In the genomic region with DNA sequence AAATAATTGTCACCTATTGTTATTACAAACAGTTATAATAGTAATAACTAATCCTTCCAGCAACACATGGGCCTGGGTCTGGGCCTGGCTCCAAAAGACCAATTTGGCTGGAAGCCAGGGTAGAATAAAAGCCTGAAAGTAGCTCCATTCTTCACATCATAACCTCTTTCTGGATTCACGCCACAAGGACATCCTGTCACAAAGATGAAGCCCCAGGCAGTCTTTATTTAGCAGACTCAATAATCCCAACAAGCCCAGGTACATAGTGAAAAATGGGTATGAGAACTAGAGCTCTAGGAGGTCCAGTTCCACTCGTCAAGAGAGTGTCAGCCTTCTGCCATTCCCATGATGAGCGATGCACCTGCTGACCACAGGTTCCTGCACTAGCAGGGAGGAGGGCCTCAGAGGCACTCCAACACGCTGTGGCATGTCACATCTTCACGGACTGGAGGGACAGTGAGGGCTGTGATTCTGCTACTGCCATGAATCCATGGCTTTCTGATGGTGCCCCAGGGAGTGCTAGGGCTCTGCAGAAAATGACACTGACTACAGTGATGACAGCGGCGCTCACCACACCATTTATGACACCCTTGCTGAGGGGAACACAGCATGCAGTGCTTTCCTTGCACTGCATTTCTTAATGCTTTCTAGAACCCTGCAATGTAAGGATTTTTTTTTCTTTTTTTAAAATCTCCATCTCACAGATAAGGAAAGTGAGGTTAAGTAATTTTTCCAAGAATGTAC, we compare ENCODE assay signal across 19 cellular contexts.
DNase-seq lines count a peak whose midpoint lies in the region; ATAC-seq and TF ChIP-seq lines count a peak whose summit lies in the region.
"Had no signal": no experiment of that assay in that cellular context is flagged by ENCODE, and none has a peak within 500 bp of the region (broad histone marks: within the 10 kb centered on the region; RNA-seq: fewer than 3 reads in every experiment).

No MANE protein-coding gene starts in this region.

- POLR2A ChIA-PET in SK-N-SH (lab: Yijun Ruan, JAX), result interaction anchor here (0.7 to 1.5 kb wide), 4 partner anchors 10 to 123 kb away, joined by 3 to 4 read pairs (median 3); no protein-coding TSS in a partner anchor

- WGBS in SK-N-SH (ENCODE audit: low lambda C conversion rate), result 29% methylated on average over 4 of the region's 7 CpGs

- CTCF ChIA-PET in SK-N-SH (lab: Yijun Ruan, JAX), result interaction anchor here (0.8 to 2.0 kb wide), 10 partner anchors 10 to 125 kb away, joined by 3 to 7 read pairs (median 4); a partner anchor contains a TSS

- H3K4me3 ChIP-seq in SK-N-SH (ENCODE audit: low read depth in 2 of 2, low read length in 1 of 2) (no peak overlapping the region; a peak in 1 of 4 replicates), Peyer's patch (no peak overlapping the region)
- H3K4me3 ChIP-seq: heart right ventricle, testis had no signal

- peak in 1 of 2 experiments; percentile 80; a peak in 2 of 4 replicates for TF ChIP-seq EP300 in SK-N-SH (IDR thresholded peaks at IDR 0.05; ENCODE audit: borderline replicate concordance in 1 of 2, low read depth in 1 of 2, low read length in 1 of 2)

- peak; percentile 64 for DNase-seq in DMS153 treated with DMSO at 0.1 percent for 48 hours (lab: John Stamatoyannopoulos, UW; ENCODE audit: unreplicated experiment)
- peak; percentile 85 for DNase-seq in NCI-H1436 (lab: John Stamatoyannopoulos, UW)
- DNase-seq in NCI-H2196 treated with DMSO at 0.1 percent for 48 hours (lab: John Stamatoyannopoulos, UW; ENCODE audit: unreplicated experiment), result peak; percentile 51
- peak; percentile 61 for DNase-seq in SK-N-SH
- no peak for DNase-seq in Peyer's patch
- DNase-seq: activated CD4-positive, alpha-beta T cell treated with anti-CD3 and anti-CD28 coated beads, Interleukin-2, amount 10 ng/mL, durations not matched to agents 24 days and 14 days; activated naive CD4-positive, alpha-beta T cell treated with anti-CD3 and anti-CD28 coated beads, Interleukin-2, amount 50 U/mL, for 16 hours; activated T-cell treated with anti-CD3 and anti-CD28 coated beads for 4 hours; AML-193; heart right ventricle; kidney; midbrain; stimulated activated CD4-positive, alpha-beta T cell treated with anti-CD3 and anti-CD28 coated beads, Interleukin-2, amount 100 ng/mL, for 48 hours; testis had no signal

- no peak for ATAC-seq in GM18858 (IDR thresholded peaks at IDR 0.05; ENCODE audit: unreplicated experiment)
- ATAC-seq in HG03439 (IDR thresholded peaks at IDR 0.05; ENCODE audit: unreplicated experiment), result no peak
- no peak for ATAC-seq in HG03342 (IDR thresholded peaks at IDR 0.05; ENCODE audit: unreplicated experiment)
- ATAC-seq: heart right ventricle, sciatic nerve had no signal

- no peak; the same call in 1 of the 2 replicates for TF ChIP-seq RAD21 in SK-N-SH (IDR thresholded peaks at IDR 0.05; ENCODE audit: low read length)

- H4K20me1 ChIP-seq in SK-N-SH (ENCODE audit: insufficient read depth), result no peaks in the 10 kb centered on the region

- peaks cover 4% of the 10 kb centered on the region for H3F3A ChIP-seq in SK-N-SH (replicated peaks; ENCODE audit: insufficient read depth)

- no peak for TF ChIP-seq POLR2A in Peyer's patch (IDR thresholded peaks at IDR 0.05)

- no peak overlapping the region for H2AFZ ChIP-seq in SK-N-SH (ENCODE audit: low read depth)

- H3K9ac ChIP-seq in SK-N-SH, result no peak overlapping the region

- peaks cover 9% of the 10 kb centered on the region; the same call in 1 of the 2 replicates for H3K79me2 ChIP-seq in SK-N-SH (ENCODE audit: insufficient read depth)

- H3K9me2 ChIP-seq in SK-N-SH, result no peaks in the 10 kb centered on the region

- H3K4me2 ChIP-seq in SK-N-SH, result no peak overlapping the region

- TF ChIP-seq CTCF in SK-N-SH (IDR thresholded peaks at IDR 0.05) (no peak), Peyer's patch (IDR thresholded peaks at IDR 0.05) (no peak)

- H3K4me1 ChIP-seq in SK-N-SH (ENCODE audit: control insufficient read depth in 1 of 2, insufficient read depth in 2 of 2, low read depth in 1 of 2, low read length in 1 of 2), result peaks cover 4 to 36% of the 10 kb centered on the region in 2 experiments; a peak in 3 of 4 replicates
- H3K4me1 ChIP-seq in Peyer's patch, result no peaks in the 10 kb centered on the region

- H3K27me3 ChIP-seq in SK-N-SH (ENCODE audit: insufficient read depth), result no peaks in the 10 kb centered on the region
- no peaks in the 10 kb centered on the region for H3K27me3 ChIP-seq in Peyer's patch
- H3K27me3 ChIP-seq: heart right ventricle, neutrophil, testis had no signal

- H3K36me3 ChIP-seq in SK-N-SH (replicated peaks in 1 of 2; ENCODE audit: control insufficient read depth in 1 of 2, insufficient read depth in 2 of 2, low read length in 1 of 2) (no peaks in the 10 kb centered on the region), Peyer's patch (no peaks in the 10 kb centered on the region)
- H3K36me3 ChIP-seq: heart right ventricle, neutrophil had no signal

- H3K9me3 ChIP-seq in SK-N-SH (no peaks in the 10 kb centered on the region), Peyer's patch (no peaks in the 10 kb centered on the region)
- H3K9me3 ChIP-seq: heart right ventricle, neutrophil, testis had no signal

- H3K27ac ChIP-seq in SK-N-SH (ENCODE audit: low read depth in 2 of 2, low read length in 1 of 2) (peak overlapping the region in 1 of 2 experiments; percentile 87; a peak in 2 of 4 replicates), Peyer's patch (no peak overlapping the region)
- H3K27ac ChIP-seq: heart right ventricle, neutrophil, testis had no signal

TF ChIP-seq in SK-N-SH, 30 proteins besides CTCF, POLR2A, EP300 and RAD21:
- peak; percentile 50; the same call in 1 of the 2 replicates for TF ChIP-seq NFIC (IDR thresholded peaks at IDR 0.05; ENCODE audit: borderline replicate concordance)
- peak; percentile 53; the same call in 1 of the 2 replicates for TF ChIP-seq FOXJ3 (CRISPR knock-in tag; IDR thresholded peaks at IDR 0.05)
- TF ChIP-seq GATA2 (CRISPR knock-in tag; IDR thresholded peaks at IDR 0.05), result peak; percentile 57; the same call in 1 of the 2 replicates
- no peak for TF ChIP-seq GABPA (IDR thresholded peaks at IDR 0.05; ENCODE audit: low read depth)
- TF ChIP-seq, protein P1, sequence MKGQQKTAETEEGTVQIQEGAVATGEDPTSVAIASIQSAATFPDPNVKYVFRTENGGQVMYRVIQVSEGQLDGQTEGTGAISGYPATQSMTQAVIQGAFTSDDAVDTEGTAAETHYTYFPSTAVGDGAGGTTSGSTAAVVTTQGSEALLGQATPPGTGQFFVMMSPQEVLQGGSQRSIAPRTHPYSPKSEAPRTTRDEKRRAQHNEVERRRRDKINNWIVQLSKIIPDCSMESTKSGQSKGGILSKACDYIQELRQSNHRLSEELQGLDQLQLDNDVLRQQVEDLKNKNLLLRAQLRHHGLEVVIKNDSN (IDR thresholded peaks at IDR 0.05; ENCODE audit: borderline replicate concordance, low read depth), result no peak
- TF ChIP-seq SIN3A (IDR thresholded peaks at IDR 0.05; ENCODE audit: borderline replicate concordance, low read depth, low read length), result no peak
- TF ChIP-seq MXI1 (IDR thresholded peaks at IDR 0.05; ENCODE audit: low read depth, low read length), result peak; percentile 63; the same call in 1 of the 2 replicates

Comparison
In these comparisons a context has a peak if more than half of its experiments do, and no peak if none do; other contexts are left out.
1. DNase-seq: peak in DMS153 treated with DMSO at 0.1 percent for 48 hours (single experiment), NCI-H1436 (single experiment), NCI-H2196 treated with DMSO at 0.1 percent for 48 hours (single experiment) and SK-N-SH (single experiment); none in Peyer's patch (0 of 3).